ENCODE assay signal across 26 cellular contexts in genomic region chr21:31115249-31115648, GRCh38.
"Had no signal": no experiment of that assay in that cellular context is flagged by ENCODE, and none has a peak within 500 bp of the region (broad histone marks: within the 10 kb centered on the region; RNA-seq: fewer than 3 reads in every experiment).

No MANE protein-coding gene starts in this region.

- H3K9me3 ChIP-seq: breast epithelium, left lung, spleen, testis, upper lobe of right lung had no signal

- H3K4me3 ChIP-seq: breast epithelium, coronary artery, hepatocyte, left lung, lung, spleen, testis, upper lobe of right lung had no signal

- H2AFZ ChIP-seq: hepatocyte had no signal

- ATAC-seq: activated CD4-positive, CD25-positive, alpha-beta regulatory T cell treated with anti-CD3 and anti-CD28 coated beads, Interleukin-2, amount 50 U/mL, for 24 hours; activated CD8-positive, alpha-beta T cell treated with anti-CD3 and anti-CD28 coated beads, Interleukin-2, amount 10 ng/mL, durations not matched to agents 7 days and 5 days; foreskin keratinocyte; left lung; natural killer cell treated with Interleukin-12 subunit alpha and Interleukin-12 subunit beta and Interleukin-15 and Interleukin-18, amount 100 ng/mL, for 72 hours; SK-N-SH treated with all-trans-retinoic acid at 6 μM for 48 hours; upper lobe of right lung had no signal

- H3K27ac ChIP-seq: breast epithelium, coronary artery, foreskin keratinocyte, hepatocyte, left lung, spleen, testis, upper lobe of right lung, VCaP had no signal

- H3K9me3 Mint-ChIP-seq: activated CD4-positive, alpha-beta T cell treated with anti-CD3 and anti-CD28 coated beads, Interleukin-2, amount 10 ng/mL, durations not matched to agents 24 days and 14 days; activated naive CD8-positive, alpha-beta T cell treated with anti-CD3 and anti-CD28 coated beads, Interleukin-2, amount 10 ng/mL, durations not matched to agents 7 days and 5 days; activated T-helper 2 cell treated with anti-CD3 and anti-CD28 coated beads, Interferon-gamma antibody, Interleukin-2, Interleukin-4, amounts not matched to agents 10 μg/mL and 5 μg/mL and 100 μg/mL, durations not matched to agents 14 hours and 24 hours and 36 hours; endodermal cell; natural killer cell treated with Interleukin-12 subunit alpha and Interleukin-12 subunit beta and Interleukin-15 and Interleukin-18, amount 100 ng/mL, for 72 hours had no signal

- H3K36me3 Mint-ChIP-seq: natural killer cell treated with Interleukin-12 subunit alpha and Interleukin-12 subunit beta and Interleukin-15 and Interleukin-18, amount 100 ng/mL, for 72 hours had no signal

- H3K36me3 ChIP-seq: breast epithelium, upper lobe of right lung had no signal

- H3K4me2 ChIP-seq: hepatocyte had no signal

- H3K27ac Mint-ChIP-seq: activated CD4-positive, alpha-beta T cell treated with anti-CD3 and anti-CD28 coated beads, Interleukin-2, amount 10 ng/mL, durations not matched to agents 24 days and 14 days; activated CD8-positive, alpha-beta T cell treated with anti-CD3 and anti-CD28 coated beads, Interleukin-2, amount 10 ng/mL, durations not matched to agents 7 days and 5 days; activated naive CD8-positive, alpha-beta T cell treated with anti-CD3 and anti-CD28 coated beads, Interleukin-2, amount 10 ng/mL, durations not matched to agents 7 days and 5 days; activated T-helper 2 cell treated with anti-CD3 and anti-CD28 coated beads, Interferon-gamma antibody, Interleukin-2, Interleukin-4, amounts not matched to agents 10 μg/mL and 5 μg/mL and 100 μg/mL, durations not matched to agents 14 hours and 24 hours and 36 hours; endodermal cell; natural killer cell treated with Interleukin-12 subunit alpha and Interleukin-12 subunit beta and Interleukin-15 and Interleukin-18, amount 100 ng/mL, for 72 hours had no signal

- H3K4me3 Mint-ChIP-seq: activated CD4-positive, alpha-beta T cell treated with anti-CD3 and anti-CD28 coated beads, Interleukin-2, amount 10 ng/mL, durations not matched to agents 24 days and 14 days; activated CD8-positive, alpha-beta T cell treated with anti-CD3 and anti-CD28 coated beads, Interleukin-2, amount 10 ng/mL, durations not matched to agents 7 days and 5 days; activated naive CD8-positive, alpha-beta T cell treated with anti-CD3 and anti-CD28 coated beads, Interleukin-2, amount 10 ng/mL, durations not matched to agents 7 days and 5 days; endodermal cell; immature natural killer cell; natural killer cell treated with Interleukin-12 subunit alpha and Interleukin-12 subunit beta and Interleukin-15 and Interleukin-18, amount 100 ng/mL, for 72 hours had no signal

- H3K4me1 Mint-ChIP-seq: activated naive CD8-positive, alpha-beta T cell treated with anti-CD3 and anti-CD28 coated beads, Interleukin-2, amount 10 ng/mL, durations not matched to agents 7 days and 5 days; immature natural killer cell had no signal

- H3K27me3 ChIP-seq: breast epithelium, foreskin keratinocyte, hepatocyte, left lung, testis, upper lobe of right lung had no signal

- DNase-seq: activated CD4-positive, alpha-beta T cell treated with anti-CD3 and anti-CD28 coated beads, Interleukin-2, amount 10 ng/mL, durations not matched to agents 24 days and 14 days; activated CD8-positive, alpha-beta T cell treated with anti-CD3 and anti-CD28 coated beads, Interleukin-2, amount 10 ng/mL, durations not matched to agents 7 days and 5 days; activated naive CD4-positive, alpha-beta T cell; activated naive CD8-positive, alpha-beta T cell treated with anti-CD3 and anti-CD28 coated beads, Interleukin-2, amount 10 ng/mL, durations not matched to agents 7 days and 5 days; amniotic stem cell; cerebellar nuclear complex; endodermal cell; foreskin keratinocyte; immature natural killer cell; left lung; posterior cingulate gyrus; retina; spleen; stimulated activated CD4-positive, alpha-beta T cell treated with anti-CD3 and anti-CD28 coated beads, Interleukin-4, amount 100 ng/mL, for 1 hour; stimulated activated naive CD4-positive, alpha-beta T cell; testis; upper lobe of right lung had no signal

- H3K27me3 Mint-ChIP-seq: activated CD4-positive, alpha-beta T cell treated with anti-CD3 and anti-CD28 coated beads, Interleukin-2, amount 10 ng/mL, durations not matched to agents 24 days and 14 days had no signal

- H3K79me2 ChIP-seq: hepatocyte had no signal
